Comparison of ENCODE assay signal across 4 cellular contexts in the genomic region with DNA sequence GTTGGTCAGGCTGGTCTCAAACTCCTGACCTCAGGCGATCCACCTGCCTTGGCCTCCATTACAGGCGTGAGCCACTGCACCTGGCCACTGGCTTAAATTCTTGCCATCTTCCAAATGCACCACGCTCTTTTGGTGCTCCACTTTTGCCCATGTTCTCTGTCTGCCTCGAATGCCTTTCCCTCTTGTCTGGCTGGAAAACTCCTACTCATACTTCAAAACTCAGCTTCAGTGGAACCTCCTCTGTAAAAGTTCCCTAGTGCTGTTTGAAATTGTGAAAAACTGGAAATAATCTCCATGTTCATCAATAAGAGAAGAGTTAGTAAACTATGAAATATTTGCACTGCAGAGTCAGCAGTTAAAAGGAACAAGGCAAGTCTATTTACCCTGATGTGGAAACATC.
A peak's percentile ranks its signal among the peaks of the same experiment; 100 is the strongest.
TF ChIP-seq lines count a peak whose summit lies in the region.

No MANE protein-coding gene starts in this region.

TF ChIP-seq in SK-N-SH treated with all-trans-retinoic acid at 6 μM for 48 hours, 23 proteins besides CTCF, POLR2A, EP300 and RAD21:
- TF ChIP-seq ZC3H10 (CRISPR knock-in tag; IDR thresholded peaks at IDR 0.05), result no peak
- TF ChIP-seq ZFP30 (CRISPR knock-in tag; IDR thresholded peaks at IDR 0.05), result no peak
- no peak for TF ChIP-seq TOX (CRISPR knock-in tag; IDR thresholded peaks at IDR 0.05; ENCODE audit: borderline replicate concordance)
- no peak for TF ChIP-seq ESRRG (CRISPR knock-in tag; IDR thresholded peaks at IDR 0.05)
- TF ChIP-seq TCF4 (CRISPR knock-in tag; IDR thresholded peaks at IDR 0.05; ENCODE audit: borderline replicate concordance), result no peak
- TF ChIP-seq ZNF70 (CRISPR knock-in tag; IDR thresholded peaks at IDR 0.05), result no peak
- TF ChIP-seq ZFP3 (CRISPR knock-in tag; IDR thresholded peaks at IDR 0.05), result peak; percentile 95
- TF ChIP-seq ISL1 (CRISPR knock-in tag; IDR thresholded peaks at IDR 0.05), result no peak

TF ChIP-seq in SK-N-SH, 30 proteins besides CTCF, POLR2A, EP300 and RAD21 (continues in another document):
- TF ChIP-seq TEAD4 (IDR thresholded peaks at IDR 0.05; ENCODE audit: borderline replicate concordance, insufficient read depth) (no peak), MAX (IDR thresholded peaks at IDR 0.05; ENCODE audit: low read depth) (no peak), MEF2A (IDR thresholded peaks at IDR 0.05; ENCODE audit: borderline replicate concordance, low read depth) (no peak), FOXJ3 (CRISPR knock-in tag; IDR thresholded peaks at IDR 0.05) (no peak), REST (IDR thresholded peaks at IDR 0.05; ENCODE audit: low read depth, low read length) (no peak), YY1 (IDR thresholded peaks at IDR 0.05; ENCODE audit: low read depth) (no peak), PBX3 (IDR thresholded peaks at IDR 0.05) (no peak), RCOR1 (IDR thresholded peaks at IDR 0.05; ENCODE audit: low read length) (no peak), POLR2AphosphoS5 (IDR thresholded peaks at IDR 0.05; ENCODE audit: low read depth, low read length) (no peak), CHD2 (IDR thresholded peaks at IDR 0.05; ENCODE audit: low read length, partially characterized antibody) (no peak), JUND (IDR thresholded peaks at IDR 0.05) (no peak), EZH2phosphoT487 (IDR thresholded peaks at IDR 0.05; ENCODE audit: borderline replicate concordance, low read depth) (no peak), SMC3 (IDR thresholded peaks at IDR 0.05; ENCODE audit: low read depth, low read length) (no peak), RFX5 (IDR thresholded peaks at IDR 0.05; ENCODE audit: low read length) (no peak), FOSL2 (IDR thresholded peaks at IDR 0.05; ENCODE audit: borderline replicate concordance, low read depth) (no peak)

TF ChIP-seq in A549, 52 proteins besides CTCF, POLR2A, EP300 and RAD21:
- peak; percentile 26 for TF ChIP-seq MAFK (IDR thresholded peaks at IDR 0.05; ENCODE audit: partially characterized antibody)
- TF ChIP-seq, protein P1, sequence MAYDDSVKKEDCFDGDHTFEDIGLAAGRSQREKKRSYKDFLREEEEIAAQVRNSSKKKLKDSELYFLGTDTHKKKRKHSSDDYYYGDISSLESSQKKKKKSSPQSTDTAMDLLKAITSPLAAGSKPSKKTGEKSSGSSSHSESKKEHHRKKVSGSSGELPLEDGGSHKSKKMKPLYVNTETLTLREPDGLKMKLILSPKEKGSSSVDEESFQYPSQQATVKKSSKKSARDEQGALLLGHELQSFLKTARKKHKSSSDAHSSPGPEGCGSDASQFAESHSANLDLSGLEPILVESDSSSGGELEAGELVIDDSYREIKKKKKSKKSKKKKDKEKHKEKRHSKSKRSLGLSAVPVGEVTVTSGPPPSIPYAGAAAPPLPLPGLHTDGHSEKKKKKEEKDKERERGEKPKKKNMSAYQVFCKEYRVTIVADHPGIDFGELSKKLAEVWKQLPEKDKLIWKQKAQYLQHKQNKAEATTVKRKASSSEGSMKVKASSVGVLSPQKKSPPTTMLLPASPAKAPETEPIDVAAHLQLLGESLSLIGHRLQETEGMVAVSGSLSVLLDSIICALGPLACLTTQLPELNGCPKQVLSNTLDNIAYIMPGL (CRISPR knock-in tag; IDR thresholded peaks at IDR 0.05; ENCODE audit: borderline replicate concordance), result no peak

TF ChIP-seq in K562, 482 proteins besides CTCF, POLR2A, EP300 and RAD21:
- TF ChIP-seq C11orf30 (IDR thresholded peaks at IDR 0.05; ENCODE audit: low read depth) (peak; percentile 41; the same call in 1 of the 2 replicates), HOMEZ (CRISPR knock-in tag; IDR thresholded peaks at IDR 0.05) (no peak), GABPA (tag; conservative IDR thresholded peaks at IDR 0.05; ENCODE audit: low read depth) (no peak), MAFF (IDR thresholded peaks at IDR 0.05; ENCODE audit: low read length) (0 out of 2 replicates have a peak, but pooled peaks have one; percentile 14), SMAD3 (CRISPR knock-in tag; conservative IDR thresholded peaks at IDR 0.05) (no peak), ZNF316 (IDR thresholded peaks at IDR 0.05) (peak; percentile 64), THAP7 (CRISPR knock-in tag; IDR thresholded peaks at IDR 0.05) (no peak), ESRRB (CRISPR knock-in tag; IDR thresholded peaks at IDR 0.05; ENCODE audit: borderline replicate concordance) (no peak)
